ENCODE assay signal across 15 cellular contexts in the genomic region with DNA sequence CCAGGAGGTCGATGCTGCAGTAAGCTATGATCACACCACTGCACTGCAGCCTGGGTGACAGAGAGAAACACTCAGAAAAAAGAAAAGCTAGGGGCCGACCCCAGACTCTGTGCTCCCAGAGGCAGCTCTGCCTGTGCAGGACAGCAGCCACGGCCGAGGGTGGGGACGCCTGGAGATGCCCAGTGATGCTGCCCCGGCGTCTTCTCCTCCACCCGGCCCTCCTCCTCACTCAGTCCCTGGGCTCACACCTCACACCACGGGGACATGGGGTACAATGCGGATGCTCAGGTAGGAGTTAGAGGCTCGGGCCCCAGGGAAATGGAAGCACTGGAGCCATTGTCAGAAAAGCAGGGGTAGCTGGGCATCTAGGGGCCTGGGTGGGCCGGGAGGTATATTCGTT. TPM values are rescaled to one million over a fixed set of nuclear protein-coding genes. Genes with fewer than 3 reads are reported as not detected.
DNase-seq lines count a peak whose midpoint lies in the region; ATAC-seq, FAIRE-seq and TF ChIP-seq lines count a peak whose summit lies in the region.
"Had no signal": no experiment of that assay in that cellular context is flagged by ENCODE, and none has a peak within 500 bp of the region (broad histone marks: within the 10 kb centered on the region; RNA-seq: fewer than 3 reads in every experiment).

No MANE protein-coding gene starts in this region.

- peak; percentile 33 to 45; a peak in 2 of 6 replicates for ATAC-seq in A549
- ATAC-seq in K562 = peak; percentile 35; the same call in 2 of the 3 replicates
- no peak for ATAC-seq in GM21515 (IDR thresholded peaks at IDR 0.05; ENCODE audit: unreplicated experiment)

- H3K9me1 ChIP-seq in K562 (ENCODE audit: control insufficient read depth, insufficient read depth, low read length) = no peaks in the 10 kb centered on the region

- in situ Hi-C loops in K562 (cut with MboI) = no loop called here

- TF ChIP-seq RAD21 in A549 (conservative IDR thresholded peaks at IDR 0.05 in 1 of 2, IDR thresholded peaks at IDR 0.05 in 1 of 2) (no peak), K562 (CRISPR knock-in tag; conservative IDR thresholded peaks at IDR 0.05 in 1 of 2, IDR thresholded peaks at IDR 0.05 in 1 of 2) (no peak)

- TF ChIP-seq EP300 in A549 (IDR thresholded peaks at IDR 0.05) = no peak
- no peak for TF ChIP-seq EP300 in K562 (IDR thresholded peaks at IDR 0.05; ENCODE audit: low read length)

- DNase-seq in A549 (ENCODE audit: low read depth in 1 of 2, low spot score in 1 of 2) (no peak), D341Med (ENCODE audit: low spot score) (peak; percentile 31), K562 (ENCODE audit: extremely low read depth in 1 of 4, low spot score in 3 of 4) (no peak), posterior vena cava (ENCODE audit: low spot score) (peak; percentile 79), SKM-1 treated with dmso at 0.1 percent for 144 hours (lab: John Stamatoyannopoulos, UW; ENCODE audit: unreplicated experiment) (no peak), hippocampal formation (lab: John Stamatoyannopoulos, UW) (no peak)
- DNase-seq: AML-193; CD4-positive, alpha-beta T cell; DMS79 treated with DMSO at 0.1 percent for 48 hours; GF-D8 had no signal

- H3K9me3 ChIP-seq in A549 (peaks cover under 1% of the 10 kb centered on the region; the same call in 1 of the 3 replicates), K562 (replicated peaks; ENCODE audit: control insufficient read depth, insufficient read depth, low read depth, low read length) (peaks cover 2% of the 10 kb centered on the region; the same call in 1 of the 2 replicates)

- CTCF ChIA-PET in A549 (lab: Yijun Ruan, JAX) (interaction anchor here (1.3 kb wide), 2 partner anchors 16 to 41 kb away, joined by 4 to 5 read pairs; no protein-coding TSS in a partner anchor), K562 (lab: Yijun Ruan, JAX; ENCODE audit: low intra/inter-chr PET ratio) (no interaction called here)

- H2AFZ ChIP-seq in K562 (ENCODE audit: low read depth, low read length) = no peak overlapping the region

- no peaks in the 10 kb centered on the region for H3K36me3 ChIP-seq in K562 (ENCODE audit: control insufficient read depth, insufficient read depth, low read length)
- H3K36me3 ChIP-seq: HAP-1 had no signal

- H3K4me3 ChIP-seq in A549 = no peak overlapping the region
- H3K4me3 ChIP-seq in K562 = no peak overlapping the region
- H3K4me3 ChIP-seq: HAP-1 had no signal

- no peaks in the 10 kb centered on the region for H3K4me1 ChIP-seq in A549
- H3K4me1 ChIP-seq in K562 (replicated peaks in 1 of 2; ENCODE audit: control insufficient read depth in 2 of 2, insufficient read depth in 2 of 2, low read length in 2 of 2) = peaks cover 0 to 19% of the 10 kb centered on the region in 2 experiments; a peak in 2 of 5 replicates
- H3K4me1 ChIP-seq: HAP-1 had no signal

- no peak for FAIRE-seq in A549 (lab: Jason Lieb, UNC)
- no peak for FAIRE-seq in K562 (lab: Jason Lieb, UNC)
- FAIRE-seq: A204.1, H1 had no signal

- POLR2A ChIA-PET in A549 (lab: Yijun Ruan, JAX) (no interaction called here), K562 (lab: Yijun Ruan, JAX) (interaction anchor here (1.1 kb wide), 1 partner anchor 10 kb away, joined by 4 read pairs; no protein-coding TSS in a partner anchor)

- peak overlapping the region in 1 of 2 experiments; percentile 35; a peak in 1 of 4 replicates for H3K9ac ChIP-seq in K562 (ENCODE audit: insufficient read depth in 1 of 2, low read depth in 2 of 2, low read length in 2 of 2)

- H3K4me2 ChIP-seq in A549 (no peak overlapping the region), K562 (ENCODE audit: insufficient read depth, low read length) (no peak overlapping the region)

- H3K27ac ChIP-seq in A549 (no peak overlapping the region), K562 (ENCODE audit: extremely low read depth, low read depth, low read length) (no peak overlapping the region)
- H3K27ac ChIP-seq: C4-2B had no signal

- no peak for TF ChIP-seq CTCF in A549 (IDR thresholded peaks at IDR 0.05)
- no peak for TF ChIP-seq CTCF in K562 (IDR thresholded peaks at IDR 0.05 in 2 of 3, conservative IDR thresholded peaks at IDR 0.05 in 1 of 3; ENCODE audit: insufficient read depth in 2 of 3, low read depth in 1 of 3, low read length in 3 of 3)

- H3K27me3 ChIP-seq in K562 (ENCODE audit: control insufficient read depth in 2 of 2, insufficient read depth in 2 of 2, low read length in 2 of 2) = peaks cover 16 to 53% of the 10 kb centered on the region in 2 experiments; a peak in 4 of 5 replicates

- H4K20me1 ChIP-seq in K562 (replicated peaks; ENCODE audit: control insufficient read depth, insufficient read depth, low read length) = 0 out of 2 replicates have a peak, but pooled peaks cover 7% of the 10 kb centered on the region

- WGBS in A549 (ENCODE audit: missing lambda C conversion rate) = 43% methylated on average over 13 of the region's 13 CpGs
- WGBS in K562 (ENCODE audit: insufficient coverage, low coverage, missing lambda C conversion rate) = 7% methylated on average over 9 of the region's 13 CpGs

- BruUV-seq in K562 (replicated peaks; lab: Mats Ljungman, UMichigan) = no TSS peak

- H3K79me2 ChIP-seq in K562 (ENCODE audit: control insufficient read depth, insufficient read depth, low read length) = no peaks in the 10 kb centered on the region

- intact Hi-C loops in K562 (cut with micrococcal nuclease) = no loop called here
- intact Hi-C loops in posterior vena cava (cut with DNase I) = no loop called here

- TF ChIP-seq POLR2A in A549 (IDR thresholded peaks at IDR 0.05; ENCODE audit: low read length) (no peak), K562 (conservative IDR thresholded peaks at IDR 0.05) (no peak)

TF ChIP-seq in A549, 52 proteins besides CTCF, POLR2A, EP300 and RAD21 (continues in another document):
- TF ChIP-seq MYC (IDR thresholded peaks at IDR 0.05; ENCODE audit: borderline replicate concordance, low read length) = no peak

RNA-seq across cellular contexts. Expression of a gene that starts 46.3 kb away (rescaled TPM):
- polyA plus RNA-seq in A549 (2011; rRNA removed) = 0.09 and 0.10 TPM in 2 replicates
- polyA plus RNA-seq in A549 (2012; cell fraction: cytosol; rRNA removed) = 0.12 and 0.29 TPM in 2 replicates
- 0.11 and 0.22 TPM in 2 replicates for polyA plus RNA-seq in A549 (2012; cell fraction: nucleus; rRNA removed)
- polyA plus RNA-seq in A549 (2017; fragmentation: RNase III; extraction: RNeasy Plus Mini Kit Qiagen cat#74134 plus additional on column Dnase treatment) = 0.08 to 0.10 TPM (median 0.09 TPM) in 3 replicates
- polyA minus RNA-seq in A549 (2011; rRNA and poly(A)+ RNA removed) = 0.08 and 0.15 TPM in 2 replicates
- 0.25 TPM in 1 of 2 replicates, not detected in the other for total RNA-seq in K562 (2011; cell fraction: chromatin; rRNA removed; ENCODE audit: low replicate concordance)
- total RNA-seq in K562 (2011; cell fraction: nucleolus; rRNA removed) = 0.39 and 0.67 TPM in 2 replicates
- total RNA-seq in K562 (2011; cell fraction: nucleoplasm; rRNA removed) = 0.07 and 0.31 TPM in 2 replicates
- 0.23 and 0.45 TPM in 2 replicates for total RNA-seq in K562 (2014; rRNA removed)
- total RNA-seq in K562 (2014; rRNA removed; fragmentation: Illumina TruSeq; extraction: Trizol) = 0.04 and 0.06 TPM in 2 replicates
- total RNA-seq in K562 (2015; rRNA removed; fragmentation: Illumina TruSeq; extraction: Trizol) = 0.08 and 0.18 TPM in 2 replicates
- 0.45 and 0.64 TPM in 2 replicates for total RNA-seq in K562 (2021)
- 0.13 and 0.41 TPM in 2 replicates for polyA plus RNA-seq in K562 (2011; rRNA removed)
- polyA plus RNA-seq in K562 (2011; cell fraction: cytosol; rRNA removed) = 0.44 and 0.81 TPM in 2 replicates
- 0.26 and 0.31 TPM in 2 replicates for polyA plus RNA-seq in K562 (2011; cell fraction: nucleus; rRNA removed)
- 0.35 and 0.39 TPM in 2 replicates for polyA plus RNA-seq in K562 (2012)
- 0.06 and 0.28 TPM in 2 replicates for polyA plus RNA-seq in K562 (2014; fragmentation: Illumina TruSeq; extraction: Trizol)
- not detected for polyA plus RNA-seq in K562 (2014; fragmentation: Nextera tagmentation; extraction: Ambion mirVana)
- polyA plus RNA-seq in K562 (2014; rRNA removed) = 0.11 and 0.33 TPM in 2 replicates
- 0.07 and 0.15 TPM in 2 replicates for polyA minus RNA-seq in K562 (2011; rRNA and poly(A)+ RNA removed)
- 0.38 and 1.0 TPM in 2 replicates for polyA minus RNA-seq in K562 (2011; cell fraction: cytosol; rRNA and poly(A)+ RNA removed)
- 0.13 and 0.44 TPM in 2 replicates for polyA minus RNA-seq in K562 (2011; cell fraction: nucleus; rRNA and poly(A)+ RNA removed)
- total RNA-seq in posterior vena cava = 1 to 10 TPM; 1.2 to 1.8 TPM
- total RNA-seq: CD4-positive, alpha-beta T cell had no signal

RNA-seq across cellular contexts. Expression of a gene that starts 54.0 kb away (rescaled TPM):
- polyA plus RNA-seq in A549 (2011; rRNA removed) = 83.9 and 89.3 TPM in 2 replicates
- 158 and 161 TPM in 2 replicates for polyA plus RNA-seq in A549 (2012; cell fraction: cytosol; rRNA removed)
- 102 and 111 TPM in 2 replicates for polyA plus RNA-seq in A549 (2012; cell fraction: nucleus; rRNA removed)
- 75.9 to 81.0 TPM (median 78.3 TPM) in 3 replicates for polyA plus RNA-seq in A549 (2017; fragmentation: RNase III; extraction: RNeasy Plus Mini Kit Qiagen cat#74134 plus additional on column Dnase treatment)
- polyA minus RNA-seq in A549 (2011; rRNA and poly(A)+ RNA removed) = 22.6 and 32.9 TPM in 2 replicates
- total RNA-seq in K562 (2011; cell fraction: chromatin; rRNA removed; ENCODE audit: low replicate concordance) = 26.2 and 74.4 TPM in 2 replicates
- total RNA-seq in K562 (2011; cell fraction: nucleolus; rRNA removed) = 89.7 and 92.9 TPM in 2 replicates
- 63.3 and 66.8 TPM in 2 replicates for total RNA-seq in K562 (2011; cell fraction: nucleoplasm; rRNA removed)
- 122 and 132 TPM in 2 replicates for total RNA-seq in K562 (2014; rRNA removed)
- 46.5 and 57.2 TPM in 2 replicates for total RNA-seq in K562 (2014; rRNA removed; fragmentation: Illumina TruSeq; extraction: Trizol)
- total RNA-seq in K562 (2015; rRNA removed; fragmentation: Illumina TruSeq; extraction: Trizol) = 81.5 and 83.4 TPM in 2 replicates
- 77.3 and 80.1 TPM in 2 replicates for total RNA-seq in K562 (2021)
- 93.6 and 96.3 TPM in 2 replicates for polyA plus RNA-seq in K562 (2011; rRNA removed)
- polyA plus RNA-seq in K562 (2011; cell fraction: cytosol; rRNA removed) = 110 and 136 TPM in 2 replicates
- polyA plus RNA-seq in K562 (2011; cell fraction: nucleus; rRNA removed) = 144 and 158 TPM in 2 replicates
- polyA plus RNA-seq in K562 (2012) = 65.4 and 71.5 TPM in 2 replicates
- 54.0 and 64.6 TPM in 2 replicates for polyA plus RNA-seq in K562 (2014; fragmentation: Illumina TruSeq; extraction: Trizol)
- polyA plus RNA-seq in K562 (2014; fragmentation: Nextera tagmentation; extraction: Ambion mirVana) = 10 to 100 TPM; 34.8 to 55.3 TPM
- 121 and 136 TPM in 2 replicates for polyA plus RNA-seq in K562 (2014; rRNA removed)
- 20.1 and 30.9 TPM in 2 replicates for polyA minus RNA-seq in K562 (2011; rRNA and poly(A)+ RNA removed)
- polyA minus RNA-seq in K562 (2011; cell fraction: cytosol; rRNA and poly(A)+ RNA removed) = 22.6 and 24.3 TPM in 2 replicates
- 12.3 and 13.9 TPM in 2 replicates for polyA minus RNA-seq in K562 (2011; cell fraction: nucleus; rRNA and poly(A)+ RNA removed)
- total RNA-seq in posterior vena cava = 10 to 100 TPM; 13.9 to 19.0 TPM

Comparison
In these comparisons a context has a peak if more than half of its experiments do, and no peak if none do; other contexts are left out.
1. DNase-seq: peak in D341Med (single experiment) and posterior vena cava (single experiment); none in A549 (0 of 2), K562 (0 of 4), SKM-1 treated with dmso at 0.1 percent for 144 hours (single experiment) and hippocampal formation (0 of 2).